ENCODE assay signal across 8 cellular contexts in the genomic region with DNA sequence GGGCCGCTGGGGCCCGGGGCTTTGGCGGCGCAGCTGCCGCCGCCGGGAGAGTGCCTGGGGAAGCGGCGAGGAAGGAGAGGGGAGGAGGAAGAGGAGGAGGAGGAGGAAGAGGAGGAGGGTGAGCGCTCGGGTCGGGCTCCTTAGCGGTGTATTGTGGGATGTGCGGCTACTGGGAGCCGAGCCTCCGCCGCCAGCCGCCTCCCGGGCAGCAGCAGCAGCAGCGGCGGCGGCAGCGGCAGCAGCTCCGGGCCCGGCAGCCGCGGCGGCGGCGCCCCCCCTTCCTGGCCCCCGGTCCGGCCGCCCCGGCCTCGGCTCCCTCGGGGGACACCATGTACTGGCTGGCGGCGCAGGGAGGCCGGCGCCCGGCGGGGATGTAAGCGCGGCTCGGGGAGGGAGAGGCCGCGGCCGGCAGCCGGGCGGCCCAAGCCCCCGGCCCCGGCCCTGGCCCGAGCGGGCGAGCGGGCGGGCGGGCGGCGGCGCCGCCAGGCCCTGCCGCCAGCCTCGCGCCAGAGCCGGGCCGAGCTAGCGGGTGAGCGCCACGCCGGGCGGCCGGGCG. TPM values are rescaled to one million over a fixed set of nuclear protein-coding genes. Genes with fewer than 3 reads are reported as not detected.
A peak's percentile ranks its signal among the peaks of the same experiment; 100 is the strongest.
DNase-seq lines count a peak whose midpoint lies in the region; ATAC-seq and TF ChIP-seq lines count a peak whose summit lies in the region.

Gene SETD1B (plus strand): TSS at position 149 of the 556 bp plus-strand sequence. CDS start 729 bp downstream, outside the sequence.

- no peaks in the 10 kb centered on the region for H3K9me3 Mint-ChIP-seq in nephron progenitor cell

- H3K27me3 ChIP-seq in foreskin keratinocyte = no peaks in the 10 kb centered on the region

- peaks cover 40% of the 10 kb centered on the region for H3K4me1 Mint-ChIP-seq in nephron progenitor cell

- H3K27ac ChIP-seq in foreskin keratinocyte = peak within 1 kb of the TSS; percentile 95

- peak within 1 kb of the TSS; percentile 100 for H3K27ac Mint-ChIP-seq in nephron progenitor cell

- H3K4me3 Mint-ChIP-seq in nephron progenitor cell = peak within 1 kb of the TSS; percentile 94

- H3K27me3 Mint-ChIP-seq in nephron progenitor cell (ENCODE audit: low read depth, poor library complexity) = no peaks in the 10 kb centered on the region

- no peak for ATAC-seq in foreskin keratinocyte

- DNase-seq in activated gamma-delta T cell (lab: John Stamatoyannopoulos, UW) = peak; percentile 31
- DNase-seq in activated gamma-delta T cell treated with Interleukin-2 at 50 U/mL for 16 hours = no peak
- DNase-seq in NCI-H82 treated with DMSO at 0.1 percent for 48 hours (lab: John Stamatoyannopoulos, UW; ENCODE audit: unreplicated experiment) = peak; percentile 27
- DNase-seq in activated effector memory CD4-positive, alpha-beta T cell treated with Interleukin-2 at 50 U/mL for 16 hours = peak; percentile 41
- peak in 1 of 2 donors; percentile 27 for DNase-seq in foreskin keratinocyte
- peak; percentile 54 for DNase-seq in nephron progenitor cell
- no peak for DNase-seq in COLO829 (ENCODE audit: low spot score)
- DNase-seq in NCI-H1694 (lab: John Stamatoyannopoulos, UW) = no peak

- no peak for TF ChIP-seq CTCF in foreskin keratinocyte (conservative IDR thresholded peaks at IDR 0.05)
- TF ChIP-seq CTCF in nephron progenitor cell (IDR thresholded peaks at IDR 0.05) = no peak

- H3K36me3 Mint-ChIP-seq in nephron progenitor cell (ENCODE audit: low read depth) = peaks cover 7% of the 10 kb centered on the region

- H3K4me1 ChIP-seq in foreskin keratinocyte = peaks cover 21% of the 10 kb centered on the region

RNA-seq across cellular contexts. Expression of gene SETD1B, which starts in this region (rescaled TPM):
- 5.5 and 6.1 TPM in 2 replicates for total RNA-seq in foreskin keratinocyte
- 2.2 and 2.6 TPM in 2 replicates for polyA plus RNA-seq in foreskin keratinocyte

Comparison
In these comparisons a context has a peak if more than half of its experiments do, and no peak if none do; other contexts are left out.
1. DNase-seq: peak in activated gamma-delta T cell (single experiment), NCI-H82 treated with DMSO at 0.1 percent for 48 hours (single experiment), activated effector memory CD4-positive, alpha-beta T cell treated with Interleukin-2 at 50 U/mL for 16 hours (single experiment) and nephron progenitor cell (single experiment); none in activated gamma-delta T cell treated with Interleukin-2 at 50 U/mL for 16 hours (single experiment), COLO829 (single experiment) and NCI-H1694 (single experiment).